ENCODE assay signal across 15 cellular contexts in the genomic region with DNA sequence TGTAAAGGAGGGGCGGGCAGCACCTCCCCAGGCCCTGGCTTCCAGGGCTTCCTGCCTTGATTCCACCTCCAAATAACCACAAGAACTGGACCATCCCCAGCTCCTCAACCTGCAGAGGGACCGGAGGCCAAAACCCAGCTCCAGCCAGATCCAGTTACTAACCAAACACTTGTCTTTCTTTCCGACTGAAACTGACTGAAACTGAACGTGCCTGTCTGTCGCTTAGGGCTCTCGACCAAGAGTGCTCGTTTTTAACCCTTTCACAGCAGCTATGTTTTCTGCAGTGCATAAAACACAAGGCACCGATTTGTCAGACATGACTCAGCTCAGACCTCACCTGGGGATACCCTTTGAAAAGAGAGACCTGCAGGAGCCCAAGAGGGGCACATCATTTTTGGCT.
DNase-seq lines count a peak whose midpoint lies in the region; ATAC-seq, FAIRE-seq and TF ChIP-seq lines count a peak whose summit lies in the region.
"Had no signal": no experiment of that assay in that cellular context is flagged by ENCODE, and none has a peak within 500 bp of the region (broad histone marks: within the 10 kb centered on the region; RNA-seq: fewer than 3 reads in every experiment).

No MANE protein-coding gene starts in this region.

- no peaks in the 10 kb centered on the region for H3K36me3 ChIP-seq in HEK293 (ENCODE audit: control insufficient read depth in 2 of 2, insufficient read depth in 1 of 2, low read length in 2 of 2)
- no peaks in the 10 kb centered on the region for H3K36me3 ChIP-seq in skeletal muscle satellite cell (ENCODE audit: insufficient read depth, low read length)
- H3K36me3 ChIP-seq: heart left ventricle had no signal

- H3K27me3 ChIP-seq in skeletal muscle satellite cell (ENCODE audit: control insufficient read depth, insufficient read depth, low read length): no peaks in the 10 kb centered on the region
- H3K27me3 ChIP-seq: heart left ventricle had no signal

- no peak for TF ChIP-seq CTCF in HEK293 (tag by site-specific recombination; IDR thresholded peaks at IDR 0.05)
- TF ChIP-seq CTCF in choroid plexus epithelial cell (conservative IDR thresholded peaks at IDR 0.05; ENCODE audit: low read depth, low read length): no peak

- no peak for FAIRE-seq in frontal cortex (lab: Jason Lieb, UNC)
- FAIRE-seq: H54 had no signal

- H3K4me3 ChIP-seq in HEK293 (ENCODE audit: low read depth, low read length): no peak overlapping the region
- H3K4me3 ChIP-seq in choroid plexus epithelial cell (ENCODE audit: low read depth, low read length): no peak overlapping the region
- no peak overlapping the region for H3K4me3 ChIP-seq in skeletal muscle satellite cell (ENCODE audit: low read length)
- H3K4me3 ChIP-seq: heart left ventricle had no signal

- no peaks in the 10 kb centered on the region for H3K9me3 ChIP-seq in HEK293 (ENCODE audit: control insufficient read depth, insufficient read depth, low read depth, low read length)
- H3K9me3 ChIP-seq in skeletal muscle satellite cell (replicated peaks; ENCODE audit: low read length): no peaks in the 10 kb centered on the region
- H3K9me3 ChIP-seq: heart left ventricle had no signal

- H3K9ac ChIP-seq in skeletal muscle satellite cell (ENCODE audit: low read depth, low read length): peak overlapping the region; percentile 11

- peak; percentile 98 for DNase-seq in NCI-H2196 treated with DMSO at 0.1 percent for 48 hours (lab: John Stamatoyannopoulos, UW; ENCODE audit: unreplicated experiment)
- peak; percentile 28 for DNase-seq in choroid plexus epithelial cell (ENCODE audit: low read depth)
- no peak for DNase-seq in NCI-H1694 treated with DMSO at 0.1 percent for 48 hours (lab: John Stamatoyannopoulos, UW)
- no peak for DNase-seq in frontal cortex (ENCODE audit: low spot score in 2 of 2)
- no peak for DNase-seq in middle frontal gyrus (ENCODE audit: extremely low spot score, low spot score)
- DNase-seq: effector memory CD8-positive, alpha-beta T cell; heart left ventricle; NCI-H1048; Right ventricle myocardium superior; stimulated activated CD4-positive, alpha-beta T cell treated with anti-CD3 and anti-CD28 coated beads, Interleukin-4, amount 100 ng/mL, for 4 hours; stimulated activated naive CD8-positive, alpha-beta T cell treated with anti-CD3 and anti-CD28 coated beads, Interleukin-15, Interleukin-2, amounts not matched to agents 100 U/mL and 50 U/mL, for 24 hours had no signal

- peak overlapping the region; percentile 31 for H3K4me2 ChIP-seq in skeletal muscle satellite cell (ENCODE audit: low read length)

- ATAC-seq in GM21786 (IDR thresholded peaks at IDR 0.05; ENCODE audit: unreplicated experiment): no peak
- ATAC-seq: effector memory CD8-positive, alpha-beta T cell; stimulated activated naive CD8-positive, alpha-beta T cell treated with anti-CD3 and anti-CD28 coated beads, Interleukin-15, Interleukin-2, amounts not matched to agents 100 U/mL and 50 U/mL, for 24 hours had no signal

- H3K4me1 ChIP-seq in HEK293 (ENCODE audit: control insufficient read depth, insufficient read depth, low read length): peaks cover 39% of the 10 kb centered on the region
- peaks cover 43% of the 10 kb centered on the region for H3K4me1 ChIP-seq in skeletal muscle satellite cell (ENCODE audit: control insufficient read depth, insufficient read depth, low read length)

- CTCF ChIA-PET in HEK293 (lab: Yijun Ruan, JAX): interaction anchor here (0.7 to 1.1 kb wide), 2 partner anchors 17 to 278 kb away, joined by 3 to 5 read pairs; no protein-coding TSS in a partner anchor

- H3K27ac ChIP-seq in HEK293 (ENCODE audit: extremely low read depth, low read depth, low read length): peak overlapping the region; percentile 18

- POLR2A ChIA-PET in HEK293 (lab: Yijun Ruan, JAX): interaction anchor here (0.8 to 1.3 kb wide), 2 partner anchors 14 to 17 kb away, joined by 3 read pairs; no protein-coding TSS in a partner anchor

TF ChIP-seq in HEK293, 187 proteins besides CTCF, POLR2A, EP300 and RAD21 (continues in another document):
- no peak for TF ChIP-seq ZNF266 (tag by site-specific recombination; IDR thresholded peaks at IDR 0.05; ENCODE audit: low read depth)
- TF ChIP-seq GLIS2 (tag by site-specific recombination; IDR thresholded peaks at IDR 0.05): no peak
- TF ChIP-seq TCF7L2 (IDR thresholded peaks at IDR 0.05; ENCODE audit: borderline replicate concordance, low read depth, low read length): no peak
- TF ChIP-seq ZBTB6 (tag by site-specific recombination; IDR thresholded peaks at IDR 0.05): no peak
- TF ChIP-seq ZBTB48 (tag by site-specific recombination; IDR thresholded peaks at IDR 0.05): peak; percentile 85
- TF ChIP-seq YY1 (tag by site-specific recombination; IDR thresholded peaks at IDR 0.05): no peak
- 0 out of 2 replicates have a peak, but pooled peaks have one; percentile 41 for TF ChIP-seq ZSCAN30 (tag by site-specific recombination; IDR thresholded peaks at IDR 0.05)
- no peak for TF ChIP-seq ZBTB20 (tag by site-specific recombination; IDR thresholded peaks at IDR 0.05)
- TF ChIP-seq, protein P1, sequence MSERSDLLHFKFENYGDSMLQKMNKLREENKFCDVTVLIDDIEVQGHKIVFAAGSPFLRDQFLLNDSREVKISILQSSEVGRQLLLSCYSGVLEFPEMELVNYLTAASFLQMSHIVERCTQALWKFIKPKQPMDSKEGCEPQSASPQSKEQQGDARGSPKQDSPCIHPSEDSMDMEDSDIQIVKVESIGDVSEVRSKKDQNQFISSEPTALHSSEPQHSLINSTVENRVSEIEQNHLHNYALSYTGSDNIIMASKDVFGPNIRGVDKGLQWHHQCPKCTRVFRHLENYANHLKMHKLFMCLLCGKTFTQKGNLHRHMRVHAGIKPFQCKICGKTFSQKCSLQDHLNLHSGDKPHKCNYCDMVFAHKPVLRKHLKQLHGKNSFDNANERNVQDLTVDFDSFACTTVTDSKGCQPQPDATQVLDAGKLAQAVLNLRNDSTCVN (tag by site-specific recombination; optimal IDR thresholded peaks at IDR 0.05): peak; percentile 12
- TF ChIP-seq ZEB2 (tag by site-specific recombination; IDR thresholded peaks at IDR 0.05): peak; percentile 20; the same call in 1 of the 2 replicates
- TF ChIP-seq ZNF513 (tag by site-specific recombination; IDR thresholded peaks at IDR 0.05): no peak
- TF ChIP-seq ZNF776 (tag by site-specific recombination; IDR thresholded peaks at IDR 0.05; ENCODE audit: borderline replicate concordance): no peak
- TF ChIP-seq, protein P2, sequence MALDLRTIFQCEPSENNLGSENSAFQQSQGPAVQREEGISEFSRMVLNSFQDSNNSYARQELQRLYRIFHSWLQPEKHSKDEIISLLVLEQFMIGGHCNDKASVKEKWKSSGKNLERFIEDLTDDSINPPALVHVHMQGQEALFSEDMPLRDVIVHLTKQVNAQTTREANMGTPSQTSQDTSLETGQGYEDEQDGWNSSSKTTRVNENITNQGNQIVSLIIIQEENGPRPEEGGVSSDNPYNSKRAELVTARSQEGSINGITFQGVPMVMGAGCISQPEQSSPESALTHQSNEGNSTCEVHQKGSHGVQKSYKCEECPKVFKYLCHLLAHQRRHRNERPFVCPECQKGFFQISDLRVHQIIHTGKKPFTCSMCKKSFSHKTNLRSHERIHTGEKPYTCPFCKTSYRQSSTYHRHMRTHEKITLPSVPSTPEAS (tag by site-specific recombination; IDR thresholded peaks at IDR 0.05): no peak
- no peak for TF ChIP-seq ZNF426 (tag by site-specific recombination; IDR thresholded peaks at IDR 0.05)
- TF ChIP-seq SCRT1 (tag by site-specific recombination; IDR thresholded peaks at IDR 0.05; ENCODE audit: borderline replicate concordance): no peak
- TF ChIP-seq RBAK (tag by site-specific recombination; IDR thresholded peaks at IDR 0.05): no peak
- no peak for TF ChIP-seq ZNF335 (tag by site-specific recombination; conservative IDR thresholded peaks at IDR 0.05)
- TF ChIP-seq ZNF350 (tag by site-specific recombination; IDR thresholded peaks at IDR 0.05): no peak
- no peak for TF ChIP-seq ZNF658 (tag by site-specific recombination; IDR thresholded peaks at IDR 0.05)
- no peak for TF ChIP-seq ZFP3 (tag by site-specific recombination; IDR thresholded peaks at IDR 0.05; ENCODE audit: low read depth)
- no peak for TF ChIP-seq ZNF19 (tag by site-specific recombination; IDR thresholded peaks at IDR 0.05; ENCODE audit: low read depth)
- peak; percentile 49; the same call in 1 of the 2 replicates for TF ChIP-seq ZNF366 (tag by site-specific recombination; conservative IDR thresholded peaks at IDR 0.05)

Comparison
In these comparisons a context has a peak if more than half of its experiments do, and no peak if none do; other contexts are left out.
1. DNase-seq: peak in NCI-H2196 treated with DMSO at 0.1 percent for 48 hours (single experiment) and choroid plexus epithelial cell (single experiment); none in NCI-H1694 treated with DMSO at 0.1 percent for 48 hours (single experiment), frontal cortex (0 of 2) and middle frontal gyrus (single experiment).